ENCODE assay signal across 25 cellular contexts in genomic region chr4:16713271-16713670, GRCh38.
A peak's percentile ranks its signal among the peaks of the same experiment; 100 is the strongest.
DNase-seq lines count a peak whose midpoint lies in the region; FAIRE-seq and TF ChIP-seq lines count a peak whose summit lies in the region.
"Had no signal": no experiment of that assay in that cellular context is flagged by ENCODE, and none has a peak within 500 bp of the region (broad histone marks: within the 10 kb centered on the region; RNA-seq: fewer than 3 reads in every experiment).

No MANE protein-coding gene starts in this region.

- no peaks in the 10 kb centered on the region; the same call in 1 of the 2 replicates for H3K9me3 ChIP-seq in SJSA1 (replicated peaks)
- H3K9me3 ChIP-seq: A549; BLaER1 treated with 17β-estradiol and CSF1 and Interleukin-3, amounts not matched to agents 10 nM and 100 nM; Caco-2 had no signal

- H3K4me1 ChIP-seq in SJSA1 (replicated peaks), result peaks cover 15% of the 10 kb centered on the region
- H3K4me1 ChIP-seq: A549; BLaER1 treated with 17β-estradiol and CSF1 and Interleukin-3, amounts not matched to agents 10 nM and 100 nM; Caco-2 had no signal

- no peak overlapping the region for H3K4me3 ChIP-seq in SJSA1
- H3K4me3 ChIP-seq in fibroblast of the aortic adventitia (ENCODE audit: low read depth, low read length), result no peak overlapping the region
- H3K4me3 ChIP-seq: A549; BLaER1 treated with 17β-estradiol and CSF1 and Interleukin-3, amounts not matched to agents 10 nM and 100 nM; GM12878 had no signal

- peak in 1 of 2 experiments; percentile 69 for DNase-seq in SJSA1 (ENCODE audit: low read depth in 1 of 2, low spot score in 2 of 2)
- DNase-seq in fibroblast of the aortic adventitia (ENCODE audit: low read depth), result peak; percentile 8
- DNase-seq in lung microvascular endothelial cell (ENCODE audit: low read depth in 2 of 2), result peak; percentile 12 to 13
- DNase-seq in D721Med (ENCODE audit: insufficient read length, low spot score), result no peak
- no peak for DNase-seq in mucosa of gallbladder (ENCODE audit: low spot score)
- DNase-seq: AML-193; Caco-2; Calu3; CD4-positive, alpha-beta T cell; CD8-positive, alpha-beta T cell; DMS 273 treated with DMSO at 0.1 percent for 48 hours; DMS153; DMS53; DMS79; DND-41; EL; GDM1 had no signal

- TF ChIP-seq CTCF in fibroblast of the aortic adventitia (IDR thresholded peaks at IDR 0.05; ENCODE audit: insufficient read depth, low read length) (no peak), D721Med (IDR thresholded peaks at IDR 0.05; ENCODE audit: insufficient read depth, missing control alignments) (no peak)

- no peak for FAIRE-seq in D721Med (lab: Jason Lieb, UNC)
- FAIRE-seq: A549, GM12878, GM12892, GM18507, GM19239 had no signal

- H3K27ac ChIP-seq in SJSA1, result peak overlapping the region; percentile 21; the same call in 1 of the 2 replicates
- H3K27ac ChIP-seq: 22Rv1; A549; BLaER1 treated with 17β-estradiol and CSF1 and Interleukin-3, amounts not matched to agents 10 nM and 100 nM; C4-2B had no signal

- no peaks in the 10 kb centered on the region for H3K36me3 ChIP-seq in SJSA1
- H3K36me3 ChIP-seq: BLaER1 treated with 17β-estradiol and CSF1 and Interleukin-3, amounts not matched to agents 10 nM and 100 nM had no signal

- no peaks in the 10 kb centered on the region for H3K27me3 ChIP-seq in SJSA1 (replicated peaks)
- H3K27me3 ChIP-seq: BLaER1 treated with 17β-estradiol and CSF1 and Interleukin-3, amounts not matched to agents 10 nM and 100 nM had no signal

Comparison
In these comparisons a context has a peak if more than half of its experiments do, and no peak if none do; other contexts are left out.
1. DNase-seq: peak in fibroblast of the aortic adventitia (single experiment) and lung microvascular endothelial cell (2 of 2); none in D721Med (single experiment) and mucosa of gallbladder (single experiment).